In genomic region chr5:54981928-54982327, GRCh38 we compare ENCODE assay signal across 1 cellular context.
TF ChIP-seq lines count a peak whose summit lies in the region.

No MANE protein-coding gene starts in this region.

TF ChIP-seq in SK-N-SH, 30 proteins besides CTCF, POLR2A, EP300 and RAD21:
- TF ChIP-seq FOXJ3 (CRISPR knock-in tag; IDR thresholded peaks at IDR 0.05) (no peak), RXRA (IDR thresholded peaks at IDR 0.05; ENCODE audit: borderline replicate concordance, low read depth) (no peak), PBX3 (IDR thresholded peaks at IDR 0.05) (no peak), TAF1 (IDR thresholded peaks at IDR 0.05; ENCODE audit: borderline replicate concordance, low read depth, low read length) (no peak), ELF1 (IDR thresholded peaks at IDR 0.05) (no peak), RFX5 (IDR thresholded peaks at IDR 0.05; ENCODE audit: low read length) (no peak), EZH2phosphoT487 (IDR thresholded peaks at IDR 0.05; ENCODE audit: borderline replicate concordance, low read depth) (no peak), FOXM1 (IDR thresholded peaks at IDR 0.05; ENCODE audit: low read depth) (no peak), NRF1 (IDR thresholded peaks at IDR 0.05; ENCODE audit: low read depth, low read length) (no peak), USF1 (IDR thresholded peaks at IDR 0.05; ENCODE audit: borderline replicate concordance, low read depth) (no peak)
